10 cellular contexts compared by ENCODE assay signal in genomic region chr18:56652802-56653201, GRCh38.
DNase-seq lines count a peak whose midpoint lies in the region; ATAC-seq, FAIRE-seq and TF ChIP-seq lines count a peak whose summit lies in the region.
"Had no signal": no experiment of that assay in that cellular context is flagged by ENCODE, and none has a peak within 500 bp of the region (broad histone marks: within the 10 kb centered on the region; RNA-seq: fewer than 3 reads in every experiment).

No MANE protein-coding gene starts in this region.

- H3K4me3 ChIP-seq in SU-DHL-6 (ENCODE audit: insufficient read depth, low read length, poor library complexity, severe bottlenecking) (no peak overlapping the region), foreskin fibroblast (ENCODE audit: low read depth in 1 of 2, low read length in 2 of 2) (no peak overlapping the region)

- DNase-seq in AML-193 (lab: John Stamatoyannopoulos, UW) (peak; percentile 26 to 27), GM18507 (ENCODE audit: extremely low spot score, insufficient read length, low read depth) (no peak), foreskin fibroblast (no peak), HCEC 1CT (no peak)
- DNase-seq: SK-N-SH had no signal

- no peaks in the 10 kb centered on the region for H3K9me3 ChIP-seq in SU-DHL-6 (ENCODE audit: insufficient read depth, low read length)
- H3K9me3 ChIP-seq: SK-N-SH had no signal

- H3K4me2 ChIP-seq in SU-DHL-6 (ENCODE audit: low read depth, low read length, poor library complexity, severe bottlenecking) = peak overlapping the region; percentile 83

- intact Hi-C loops in dendritic cell treated with granulocyte-macrophage colony-stimulating factor and Interleukin-4, amounts not matched to agents 40 ng/mL and 50 ng/mL, for 4 days (cut with micrococcal nuclease) = loop anchor here (2.0 kb wide), 1 partner anchor 184 kb away; no protein-coding TSS in a partner anchor

- peaks cover 11% of the 10 kb centered on the region for H3K36me3 Mint-ChIP-seq in dendritic cell treated with granulocyte-macrophage colony-stimulating factor and Interleukin-4, amounts not matched to agents 40 ng/mL and 50 ng/mL, for 4 days (ENCODE audit: low read depth)

- H3K4me3 Mint-ChIP-seq in dendritic cell treated with granulocyte-macrophage colony-stimulating factor and Interleukin-4, amounts not matched to agents 40 ng/mL and 50 ng/mL, for 4 days = peak overlapping the region; percentile 72

- H3K79me2 ChIP-seq in SU-DHL-6 (ENCODE audit: insufficient read depth, low read length) = peaks cover 62% of the 10 kb centered on the region

- no peaks in the 10 kb centered on the region for H3K27me3 Mint-ChIP-seq in dendritic cell treated with granulocyte-macrophage colony-stimulating factor and Interleukin-4, amounts not matched to agents 40 ng/mL and 50 ng/mL, for 4 days

- H3K9ac ChIP-seq in SU-DHL-6 (ENCODE audit: low read length) = peak overlapping the region; percentile 73; the same call in 1 of the 2 replicates

- peak; percentile 50 for FAIRE-seq in GM18507 (lab: Jason Lieb, UNC)

- no peak overlapping the region for H3K27ac ChIP-seq in SU-DHL-6 (ENCODE audit: low read depth, low read length)
- H3K27ac ChIP-seq: C4-2B had no signal

- H2AFZ ChIP-seq in SU-DHL-6 (ENCODE audit: low read depth, low read length, severe bottlenecking) = no peak overlapping the region

- H3K27me3 ChIP-seq in SU-DHL-6 (ENCODE audit: low read length) = no peaks in the 10 kb centered on the region

- H3F3A ChIP-seq in SU-DHL-6 (ENCODE audit: insufficient read depth) = peaks cover 9% of the 10 kb centered on the region; the same call in 1 of the 2 replicates

- no peaks in the 10 kb centered on the region for H3K9me2 ChIP-seq in SU-DHL-6 (replicated peaks; ENCODE audit: insufficient read depth, low read length)
- H3K9me2 ChIP-seq: SK-N-SH had no signal

- peaks cover 56% of the 10 kb centered on the region for H3K4me1 Mint-ChIP-seq in dendritic cell treated with granulocyte-macrophage colony-stimulating factor and Interleukin-4, amounts not matched to agents 40 ng/mL and 50 ng/mL, for 4 days (ENCODE audit: low read depth)

- no peaks in the 10 kb centered on the region for H4K20me1 ChIP-seq in SU-DHL-6 (ENCODE audit: low read depth, low read length)

- TF ChIP-seq CTCF in SU-DHL-6 (IDR thresholded peaks at IDR 0.05; ENCODE audit: insufficient read depth, low read length, poor library complexity, severe bottlenecking) = no peak
- TF ChIP-seq CTCF in foreskin fibroblast (IDR thresholded peaks at IDR 0.05; ENCODE audit: low read depth, low read length) = no peak

- no peaks in the 10 kb centered on the region for H3K36me3 ChIP-seq in SU-DHL-6 (ENCODE audit: low read length)

- peaks cover 7% of the 10 kb centered on the region for H3K9me3 Mint-ChIP-seq in dendritic cell treated with granulocyte-macrophage colony-stimulating factor and Interleukin-4, amounts not matched to agents 40 ng/mL and 50 ng/mL, for 4 days

- peak overlapping the region; percentile 84 for H3K27ac Mint-ChIP-seq in dendritic cell treated with granulocyte-macrophage colony-stimulating factor and Interleukin-4, amounts not matched to agents 40 ng/mL and 50 ng/mL, for 4 days

- ATAC-seq in HG03159 (IDR thresholded peaks at IDR 0.05; ENCODE audit: unreplicated experiment) (no peak), GM18517 (IDR thresholded peaks at IDR 0.05; ENCODE audit: unreplicated experiment) (no peak)

Comparison
In these comparisons a context has a peak if more than half of its experiments do, and no peak if none do; other contexts are left out.
1. DNase-seq: peak in AML-193 (2 of 2); none in GM18507 (single experiment), foreskin fibroblast (0 of 2) and HCEC 1CT (single experiment).